Comparison of ENCODE assay signal across 1 cellular context in genomic region chr14:65926504-65926903, GRCh38.
TF ChIP-seq lines count a peak whose summit lies in the region.

No MANE protein-coding gene starts in this region.

TF ChIP-seq in K562, 482 proteins besides CTCF, POLR2A, EP300 and RAD21 (continued from another document):
- TF ChIP-seq PKNOX1 (IDR thresholded peaks at IDR 0.05), result peak; percentile 37; the same call in 1 of the 2 replicates
